ENCODE assay signal across 1 cellular context in genomic region chr14:61564623-61565091, GRCh38.
TF ChIP-seq lines count a peak whose summit lies in the region.

No MANE protein-coding gene starts in this region.

TF ChIP-seq in K562, 482 proteins besides CTCF, POLR2A, EP300 and RAD21 (continued from another document):
- TF ChIP-seq, protein P1, sequence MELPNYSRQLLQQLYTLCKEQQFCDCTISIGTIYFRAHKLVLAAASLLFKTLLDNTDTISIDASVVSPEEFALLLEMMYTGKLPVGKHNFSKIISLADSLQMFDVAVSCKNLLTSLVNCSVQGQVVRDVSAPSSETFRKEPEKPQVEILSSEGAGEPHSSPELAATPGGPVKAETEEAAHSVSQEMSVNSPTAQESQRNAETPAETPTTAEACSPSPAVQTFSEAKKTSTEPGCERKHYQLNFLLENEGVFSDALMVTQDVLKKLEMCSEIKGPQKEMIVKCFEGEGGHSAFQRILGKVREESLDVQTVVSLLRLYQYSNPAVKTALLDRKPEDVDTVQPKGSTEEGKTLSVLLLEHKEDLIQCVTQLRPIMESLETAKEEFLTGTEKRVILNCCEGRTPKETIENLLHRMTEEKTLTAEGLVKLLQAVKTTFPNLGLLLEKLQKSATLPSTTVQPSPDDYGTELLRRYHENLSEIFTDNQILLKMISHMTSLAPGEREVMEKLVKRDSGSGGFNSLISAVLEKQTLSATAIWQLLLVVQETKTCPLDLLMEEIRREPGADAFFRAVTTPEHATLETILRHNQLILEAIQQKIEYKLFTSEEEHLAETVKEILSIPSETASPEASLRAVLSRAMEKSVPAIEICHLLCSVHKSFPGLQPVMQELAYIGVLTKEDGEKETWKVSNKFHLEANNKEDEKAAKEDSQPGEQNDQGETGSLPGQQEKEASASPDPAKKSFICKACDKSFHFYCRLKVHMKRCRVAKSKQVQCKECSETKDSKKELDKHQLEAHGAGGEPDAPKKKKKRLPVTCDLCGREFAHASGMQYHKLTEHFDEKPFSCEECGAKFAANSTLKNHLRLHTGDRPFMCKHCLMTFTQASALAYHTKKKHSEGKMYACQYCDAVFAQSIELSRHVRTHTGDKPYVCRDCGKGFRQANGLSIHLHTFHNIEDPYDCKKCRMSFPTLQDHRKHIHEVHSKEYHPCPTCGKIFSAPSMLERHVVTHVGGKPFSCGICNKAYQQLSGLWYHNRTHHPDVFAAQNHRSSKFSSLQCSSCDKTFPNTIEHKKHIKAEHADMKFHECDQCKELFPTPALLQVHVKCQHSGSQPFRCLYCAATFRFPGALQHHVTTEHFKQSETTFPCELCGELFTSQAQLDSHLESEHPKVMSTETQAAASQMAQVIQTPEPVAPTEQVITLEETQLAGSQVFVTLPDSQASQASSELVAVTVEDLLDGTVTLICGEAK (IDR thresholded peaks at IDR 0.05), result no peak
- TF ChIP-seq, protein P1 (CRISPR knock-in tag; IDR thresholded peaks at IDR 0.05), result no peak
